Comparison of ENCODE assay signal across 17 cellular contexts in the genomic region with DNA sequence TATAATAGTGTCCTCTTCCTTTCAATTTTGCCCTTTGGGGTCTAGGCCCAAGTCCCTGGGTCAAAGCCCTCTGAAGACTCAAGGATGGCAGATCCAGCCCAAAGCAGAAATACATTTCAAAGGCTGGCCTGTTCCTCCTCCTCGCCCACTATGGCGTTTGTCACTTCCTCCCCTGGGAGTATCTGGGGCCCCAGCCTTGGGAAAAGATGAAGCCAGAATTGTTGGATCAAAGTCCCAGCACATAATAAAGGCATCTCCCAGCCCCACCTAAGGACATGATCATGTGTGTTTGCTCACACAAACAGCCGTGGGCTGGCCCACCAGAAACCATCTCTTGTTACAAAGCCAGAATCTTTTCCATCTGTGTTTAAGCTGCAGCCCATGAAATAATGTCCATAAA. TPM values are rescaled to one million over a fixed set of nuclear protein-coding genes. Genes with fewer than 3 reads are reported as not detected.
"Had no signal": no experiment of that assay in that cellular context is flagged by ENCODE, and none has a peak within 500 bp of the region (broad histone marks: within the 10 kb centered on the region; RNA-seq: fewer than 3 reads in every experiment).

No MANE protein-coding gene starts in this region.

- H2AFZ ChIP-seq: parathyroid adenoma had no signal

- H3K9ac ChIP-seq: parathyroid adenoma had no signal

- H3K27ac ChIP-seq: parathyroid adenoma had no signal

- H3K27me3 ChIP-seq: stomach, thyroid gland had no signal

- ATAC-seq: activated T-helper 17 cell treated with anti-CD3 and anti-CD28 coated beads, Interleukin-2, amount 50 U/mL, for 72 hours; effector memory CD8-positive, alpha-beta T cell; left lobe of liver; SK-N-SH treated with all-trans-retinoic acid at 6 μM for 48 hours; T-helper 17 cell had no signal

- H3K36me3 ChIP-seq: stomach, thyroid gland had no signal

- H3K4me1 ChIP-seq: parathyroid adenoma had no signal

- DNase-seq: activated B cell treated with CpG ODN at 0.5 μM for 24 hours; activated CD4-positive, alpha-beta T cell treated with anti-CD3 and anti-CD28 coated beads, Interleukin-2, amount 10 ng/mL, durations not matched to agents 24 days and 14 days; activated naive CD4-positive, alpha-beta T cell treated with anti-CD3 and anti-CD28 coated beads for 36 hours; activated T-cell treated with anti-CD3 and anti-CD28 coated beads for 4 hours; central memory CD4-positive, alpha-beta T cell; effector memory CD8-positive, alpha-beta T cell; erythroblast; retina; stomach; T-helper 17 cell; thyroid gland had no signal

- H3K4me3 ChIP-seq: stomach, thyroid gland had no signal

- H3K9me3 ChIP-seq: stomach, thyroid gland had no signal

RNA-seq across cellular contexts. Expression of gene HAAO, which starts 50.0 kb away (rescaled TPM):
- total RNA-seq: glomerular endothelial cell had no signal
- polyA plus RNA-seq: neural cell had no signal
